In the genomic region with DNA sequence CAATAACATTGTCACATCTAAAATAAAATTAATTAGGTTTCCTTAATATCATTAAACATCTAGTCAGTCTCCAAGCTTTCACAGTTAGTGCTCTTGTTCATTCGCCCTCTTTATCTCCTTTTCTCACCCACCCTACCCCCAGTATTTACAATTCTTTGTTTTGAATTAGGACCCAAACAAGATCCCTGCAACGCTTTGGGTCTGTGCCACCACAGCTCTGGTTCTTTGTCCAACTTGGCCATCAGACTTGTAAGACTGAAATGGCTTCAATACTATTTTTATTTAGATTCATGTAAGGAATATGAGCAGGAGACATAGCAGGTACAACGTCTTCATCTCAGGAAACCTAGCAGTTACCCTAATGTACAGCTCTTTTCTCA, we compare ENCODE assay signal across 1 cellular context.
TF ChIP-seq lines count a peak whose summit lies in the region.

No MANE protein-coding gene starts in this region.

TF ChIP-seq in H1, 55 proteins besides CTCF, POLR2A, EP300 and RAD21 (continued from another document):
- no peak for TF ChIP-seq RBBP5 (IDR thresholded peaks at IDR 0.05; ENCODE audit: borderline replicate concordance, low read depth, low read length)
- TF ChIP-seq CHD1 (IDR thresholded peaks at IDR 0.05; ENCODE audit: low read depth, low read length): no peak
- no peak for TF ChIP-seq EGR1 (IDR thresholded peaks at IDR 0.05; ENCODE audit: borderline replicate concordance, low read depth, low read length)
- no peak for TF ChIP-seq JUN (IDR thresholded peaks at IDR 0.05; ENCODE audit: low read depth, low read length)
- TF ChIP-seq SIRT6 (IDR thresholded peaks at IDR 0.05; ENCODE audit: low read length): no peak
- no peak for TF ChIP-seq KDM4A (IDR thresholded peaks at IDR 0.05; ENCODE audit: low read depth, low read length, severe bottlenecking)
